In the genomic region with DNA sequence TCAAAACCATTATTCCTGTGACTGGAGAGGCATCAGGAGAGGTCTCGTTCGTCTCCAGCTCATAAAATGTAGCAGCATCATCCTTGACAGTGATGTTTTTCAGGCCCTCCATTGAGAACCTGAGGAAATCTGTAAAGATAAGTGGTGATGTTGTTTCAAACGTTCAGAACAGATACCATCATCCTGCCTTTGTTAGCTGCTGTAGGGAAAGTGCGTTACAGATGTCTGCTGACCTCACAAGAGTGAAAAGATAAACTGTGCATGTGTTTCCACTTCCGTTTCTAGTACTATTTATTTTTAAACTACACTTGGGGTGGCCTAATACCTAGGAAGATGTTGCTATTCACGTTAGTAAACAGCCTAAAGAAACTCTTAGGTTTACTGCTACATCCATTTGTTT, we compare ENCODE assay signal across 29 cellular contexts. TPM values are rescaled to one million over a fixed set of nuclear protein-coding genes. Genes with fewer than 3 reads are reported as not detected.
A peak's percentile ranks its signal among the peaks of the same experiment; 100 is the strongest.
DNase-seq lines count a peak whose midpoint lies in the region; ATAC-seq, FAIRE-seq and TF ChIP-seq lines count a peak whose summit lies in the region.
"Had no signal": no experiment of that assay in that cellular context is flagged by ENCODE, and none has a peak within 500 bp of the region (broad histone marks: within the 10 kb centered on the region; RNA-seq: fewer than 3 reads in every experiment).

No MANE protein-coding gene starts in this region.

- intact Hi-C loops in OCI-LY7 (cut with micrococcal nuclease; ENCODE audit: unreplicated experiment) (no loop called here), right lobe of liver (cut with DNase I) (no loop called here)

- H2AFZ ChIP-seq in OCI-LY7 (ENCODE audit: low read length) = no peak overlapping the region

- H3K36me3 ChIP-seq in OCI-LY7 (ENCODE audit: insufficient read depth, low read length) = no peaks in the 10 kb centered on the region
- H3K36me3 ChIP-seq in right lobe of liver = no peaks in the 10 kb centered on the region
- H3K36me3 ChIP-seq: brain microvascular endothelial cell, pancreas, suprapubic skin had no signal

- no peak overlapping the region for H3K4me2 ChIP-seq in OCI-LY7 (ENCODE audit: low read length)
- H3K4me2 ChIP-seq: KMS-11 had no signal

- TF ChIP-seq POLR2A in GM12891 (IDR thresholded peaks at IDR 0.05; ENCODE audit: low read depth, low read length) (no peak), right lobe of liver (IDR thresholded peaks at IDR 0.05) (no peak)

- no peak for DNase-seq in GM12891 (ENCODE audit: insufficient read length, low spot score)
- DNase-seq in OCI-LY7 (ENCODE audit: low spot score) = peak; percentile 5
- peak; percentile 26 for DNase-seq in choroid plexus epithelial cell (ENCODE audit: low read depth)
- DNase-seq in right lobe of liver = no peak
- no peak for DNase-seq in urothelium cell line (ENCODE audit: low spot score)
- DNase-seq: activated CD4-positive, alpha-beta T cell treated with anti-CD3 and anti-CD28 coated beads, Interleukin-2, amount 10 ng/mL, durations not matched to agents 7 days and 5 days; activated naive CD4-positive, alpha-beta T cell treated with Interleukin-2 at 50 U/mL for 16 hours; activated T-cell treated with anti-CD3 and anti-CD28 coated beads, Interleukin-2, amount 50 U/mL, for 72 hours; brain microvascular endothelial cell; effector memory CD8-positive, alpha-beta T cell; MM.1S; NCI-H1417; NCI-H2081; NCI-H774; pancreas; stimulated activated CD4-positive, alpha-beta T cell treated with anti-CD3 and anti-CD28 coated beads, Interleukin-4, amount 100 ng/mL, for 4 hours; stimulated activated naive B cell treated with anti-CD40 and anti-IgM and Interleukin-4, amounts not matched to agents 10 μg/mL and 1 μg/mL and 100 μg/mL, for 72 hours had no signal

- POLR2A ChIA-PET in OCI-LY7 (lab: Charles Lee) = no interaction called here

- no peaks in the 10 kb centered on the region for H3K9me2 ChIP-seq in OCI-LY7 (ENCODE audit: insufficient read depth, low read length)

- TF ChIP-seq CTCF in OCI-LY7 (conservative IDR thresholded peaks at IDR 0.05; ENCODE audit: low read length) = no peak
- TF ChIP-seq CTCF in choroid plexus epithelial cell (conservative IDR thresholded peaks at IDR 0.05; ENCODE audit: low read depth, low read length) = no peak
- TF ChIP-seq CTCF in right lobe of liver (IDR thresholded peaks at IDR 0.05) = no peak

- H3K9me3 ChIP-seq in OCI-LY7 (ENCODE audit: low read length) (no peaks in the 10 kb centered on the region), right lobe of liver (no peaks in the 10 kb centered on the region)
- H3K9me3 ChIP-seq: esophagus muscularis mucosa, pancreas, suprapubic skin had no signal

- no peaks in the 10 kb centered on the region for H3K79me2 ChIP-seq in OCI-LY7 (ENCODE audit: insufficient read depth, low read depth, low read length)

- H3K27ac ChIP-seq in OCI-LY7 (ENCODE audit: low read depth, low read length, poor library complexity, severe bottlenecking) (no peak overlapping the region), right lobe of liver (no peak overlapping the region)
- H3K27ac ChIP-seq: brain microvascular endothelial cell, esophagus muscularis mucosa, KMS-11, pancreas, suprapubic skin had no signal

- H3K4me3 ChIP-seq in OCI-LY7 (ENCODE audit: low read depth, low read length, poor library complexity, severe bottlenecking) (no peak overlapping the region), choroid plexus epithelial cell (ENCODE audit: low read depth, low read length) (no peak overlapping the region), right lobe of liver (no peak overlapping the region)
- H3K4me3 ChIP-seq: esophagus muscularis mucosa, pancreas, suprapubic skin had no signal

- H4K20me1 ChIP-seq in OCI-LY7 (ENCODE audit: insufficient read depth, low read length) = no peaks in the 10 kb centered on the region

- H3K27me3 ChIP-seq in right lobe of liver = no peaks in the 10 kb centered on the region
- H3K27me3 ChIP-seq: brain microvascular endothelial cell, esophagus muscularis mucosa, pancreas, suprapubic skin had no signal

- BruUV-seq in OCI-LY7 (replicated peaks; lab: Mats Ljungman, UMichigan) = no TSS peak

- H3K4me1 ChIP-seq in OCI-LY7 (ENCODE audit: insufficient read depth, low read length, poor library complexity, severe bottlenecking) = peaks cover 8% of the 10 kb centered on the region
- no peaks in the 10 kb centered on the region for H3K4me1 ChIP-seq in right lobe of liver
- H3K4me1 ChIP-seq: esophagus muscularis mucosa, pancreas, suprapubic skin had no signal

- FAIRE-seq in GM12891 (lab: Jason Lieb, UNC) (peak; percentile 5), urothelium cell line (lab: Jason Lieb, UNC) (no peak)
- FAIRE-seq: colon, frontal cortex, pancreas had no signal

- ATAC-seq in right lobe of liver = peak; percentile 55 to 79 (median 68)
- no peak for ATAC-seq in HG03135 (IDR thresholded peaks at IDR 0.05; ENCODE audit: unreplicated experiment)
- no peak for ATAC-seq in HG02885 (IDR thresholded peaks at IDR 0.05; ENCODE audit: poor library complexity, unreplicated experiment)
- ATAC-seq: activated T-cell treated with anti-CD3 and anti-CD28 coated beads, Interleukin-2, amount 50 U/mL, for 72 hours; effector memory CD8-positive, alpha-beta T cell; pancreas; Right ventricle myocardium inferior; sciatic nerve; stimulated activated naive B cell treated with anti-CD40 and anti-IgM and Interleukin-4, amounts not matched to agents 10 μg/mL and 1 μg/mL and 100 μg/mL, for 72 hours had no signal

- CTCF ChIA-PET in OCI-LY7 (lab: Charles Lee; ENCODE audit: unreplicated experiment) = no interaction called here

- WGBS in right lobe of liver (ENCODE audit: insufficient coverage, low coverage, low lambda C conversion rate, missing lambda C conversion rate) = 58% methylated on average over 4 of the region's 6 CpGs

TF ChIP-seq in GM12891, 5 proteins besides CTCF, POLR2A, EP300 and RAD21:
- TF ChIP-seq SPI1 (IDR thresholded peaks at IDR 0.05; ENCODE audit: low read depth, low read length) = no peak
- TF ChIP-seq POU2F2 (IDR thresholded peaks at IDR 0.05; ENCODE audit: low read depth, low read length) = no peak
TF ChIP-seq in GM12891: peak in this region for 0.

RNA-seq across cellular contexts. Expression of gene BCL2L14, which starts 28.4 kb away (rescaled TPM):
- polyA plus RNA-seq in GM12891 (2012; ENCODE audit: low read depth, missing spikeins) = 5.9 TPM
- total RNA-seq in OCI-LY7 (2014; rRNA removed; shearing (Covaris generic)) = 0.10 TPM in 1 of 2 replicates, not detected in the other
- total RNA-seq in OCI-LY7 (2022) = not detected in 2 replicates
- total RNA-seq in right lobe of liver = 1 to 10 TPM in 1 of 6 experiments, under 1 TPM in 1, not detected in 4; 0.14 to 1.1 TPM
- total RNA-seq: esophagus muscularis mucosa, frontal cortex, HT1080, lower leg skin, Right ventricle myocardium inferior, sciatic nerve, suprapubic skin had no signal
- polyA plus RNA-seq: neural cell had no signal

Comparison
In these comparisons a context has a peak if more than half of its experiments do, and no peak if none do; other contexts are left out.
1. DNase-seq: peak in OCI-LY7 (single experiment) and choroid plexus epithelial cell (single experiment); none in GM12891 (single experiment), right lobe of liver (0 of 3) and urothelium cell line (single experiment).
2. ATAC-seq: peak in right lobe of liver (4 of 4); none in HG03135 (single experiment) and HG02885 (single experiment).